22 cellular contexts compared by ENCODE assay signal in the genomic region with DNA sequence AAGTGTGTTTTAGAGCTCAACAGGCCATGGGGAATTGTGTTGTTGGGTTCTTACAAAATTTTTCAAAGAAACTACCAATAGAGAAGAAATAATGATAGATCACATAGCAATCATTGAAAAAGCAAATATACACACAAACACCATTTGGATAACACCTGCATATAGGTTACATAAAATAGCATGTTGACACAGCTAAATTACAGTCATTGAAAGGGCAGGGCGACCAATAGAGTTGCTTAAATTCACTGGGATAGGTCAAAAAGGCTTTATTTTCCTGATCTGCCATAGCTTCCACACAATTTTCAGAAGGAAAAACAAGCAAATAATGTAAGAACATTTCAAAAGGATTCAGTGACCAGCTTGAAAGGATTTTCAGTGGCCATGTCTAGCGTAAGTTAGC.
"Had no signal": no experiment of that assay in that cellular context is flagged by ENCODE, and none has a peak within 500 bp of the region (broad histone marks: within the 10 kb centered on the region; RNA-seq: fewer than 3 reads in every experiment).

No MANE protein-coding gene starts in this region.

- H3K27ac ChIP-seq: heart left ventricle, right lobe of liver, skin epidermis, thyroid gland, upper lobe of right lung had no signal

- H3K4me3 ChIP-seq: heart left ventricle, right lobe of liver, skin epidermis, thyroid gland, upper lobe of right lung had no signal

- H3K9me3 ChIP-seq: right lobe of liver, thyroid gland, upper lobe of right lung had no signal

- H3K27ac Mint-ChIP-seq: activated B cell treated with CpG ODN at 0.5 μM for 24 hours; activated CD4-positive, alpha-beta T cell treated with anti-CD3 and anti-CD28 coated beads for 36 hours; activated naive CD4-positive, alpha-beta T cell treated with anti-CD3 and anti-CD28 coated beads, Interleukin-2, amount 50 U/mL, for 72 hours; activated T-cell treated with anti-CD3 and anti-CD28 coated beads, Interleukin-2, amount 50 U/mL, for 24 hours; activated T-helper 17 cell treated with anti-CD3 and anti-CD28 coated beads, Interleukin-2, amount 50 U/mL, for 72 hours; dendritic cell treated with granulocyte-macrophage colony-stimulating factor and Interleukin-4, amounts not matched to agents 40 ng/mL and 50 ng/mL, for 4 days; stimulated activated naive CD8-positive, alpha-beta T cell treated with anti-CD3 and anti-CD28 coated beads, Interleukin-15, Interleukin-2, amounts not matched to agents 100 ng/mL and 50 ng/mL, for 24 hours had no signal

- H3K36me3 ChIP-seq: heart left ventricle, right lobe of liver, thyroid gland, upper lobe of right lung had no signal

- H3K4me3 Mint-ChIP-seq: activated B cell treated with CpG ODN at 0.5 μM for 24 hours; activated CD4-positive, alpha-beta T cell treated with anti-CD3 and anti-CD28 coated beads for 36 hours; activated T-cell treated with anti-CD3 and anti-CD28 coated beads, Interleukin-2, amount 50 U/mL, for 24 hours; activated T-helper 17 cell treated with anti-CD3 and anti-CD28 coated beads, Interleukin-2, amount 50 U/mL, for 72 hours; brain; dendritic cell treated with granulocyte-macrophage colony-stimulating factor and Interleukin-4, amounts not matched to agents 40 ng/mL and 50 ng/mL, for 4 days; stimulated activated naive CD8-positive, alpha-beta T cell treated with anti-CD3 and anti-CD28 coated beads, Interleukin-15, Interleukin-2, amounts not matched to agents 100 ng/mL and 50 ng/mL, for 24 hours had no signal

- H3K36me3 Mint-ChIP-seq: activated naive CD4-positive, alpha-beta T cell treated with anti-CD3 and anti-CD28 coated beads, Interleukin-2, amount 50 U/mL, for 72 hours; brain had no signal

- DNase-seq: activated B cell treated with CpG ODN at 0.5 μM for 24 hours; activated CD4-positive, alpha-beta T cell treated with anti-CD3 and anti-CD28 coated beads for 36 hours; activated CD4-positive, alpha-beta T cell treated with anti-CD3 and anti-CD28 coated beads, Interleukin-2, amount 50 U/mL, for 4 hours; activated CD8-positive, alpha-beta memory T cell treated with anti-CD3 and anti-CD28 coated beads for 24 hours; activated CD8-positive, alpha-beta memory T cell treated with anti-CD3 and anti-CD28 coated beads, Interleukin-2, amount 50 U/mL, for 4 hours; activated T-cell treated with anti-CD3 and anti-CD28 coated beads, Interleukin-2, amount 50 U/mL, for 24 hours; aorta; effector CD4-positive, alpha-beta T cell; heart left ventricle; nucleus accumbens; right lobe of liver; stimulated activated CD4-positive, alpha-beta T cell treated with anti-CD3 and anti-CD28 coated beads, Interleukin-1b, Interleukin-23, amount 100 ng/mL, for 48 hours; substantia nigra; thyroid gland; upper lobe of right lung had no signal

- H3K4me1 Mint-ChIP-seq: activated B cell treated with CpG ODN at 0.5 μM for 24 hours; activated CD4-positive, alpha-beta T cell treated with anti-CD3 and anti-CD28 coated beads for 36 hours; activated T-helper 17 cell treated with anti-CD3 and anti-CD28 coated beads, Interleukin-2, amount 50 U/mL, for 72 hours had no signal

- H3K27me3 Mint-ChIP-seq: activated CD4-positive, alpha-beta T cell treated with anti-CD3 and anti-CD28 coated beads for 36 hours; activated T-cell treated with anti-CD3 and anti-CD28 coated beads, Interleukin-2, amount 50 U/mL, for 24 hours; brain; dendritic cell treated with granulocyte-macrophage colony-stimulating factor and Interleukin-4, amounts not matched to agents 40 ng/mL and 50 ng/mL, for 4 days; stimulated activated naive CD8-positive, alpha-beta T cell treated with anti-CD3 and anti-CD28 coated beads, Interleukin-15, Interleukin-2, amounts not matched to agents 100 ng/mL and 50 ng/mL, for 24 hours had no signal

- FAIRE-seq: endometrium had no signal

- H3K27me3 ChIP-seq: right lobe of liver, thyroid gland, upper lobe of right lung had no signal

- H3K4me1 ChIP-seq: heart left ventricle, right lobe of liver had no signal

- H3K9me3 Mint-ChIP-seq: activated B cell treated with CpG ODN at 0.5 μM for 24 hours; activated naive CD4-positive, alpha-beta T cell treated with anti-CD3 and anti-CD28 coated beads, Interleukin-2, amount 50 U/mL, for 72 hours; activated T-cell treated with anti-CD3 and anti-CD28 coated beads, Interleukin-2, amount 50 U/mL, for 24 hours; activated T-helper 17 cell treated with anti-CD3 and anti-CD28 coated beads, Interleukin-2, amount 50 U/mL, for 72 hours; dendritic cell treated with granulocyte-macrophage colony-stimulating factor and Interleukin-4, amounts not matched to agents 40 ng/mL and 50 ng/mL, for 4 days had no signal
